In genomic region chr2:16584824-16585546, GRCh38 we compare ENCODE assay signal across 1 cellular context.
TF ChIP-seq lines count a peak whose summit lies in the region.

No MANE protein-coding gene starts in this region.

TF ChIP-seq in HepG2, 621 proteins besides CTCF, POLR2A, EP300 and RAD21 (continued from another document):
- TF ChIP-seq ZNF800 (CRISPR knock-in tag; IDR thresholded peaks at IDR 0.05) (no peak), ETV6 (CRISPR knock-in tag; conservative IDR thresholded peaks at IDR 0.05) (no peak), KDM4B (CRISPR knock-in tag; IDR thresholded peaks at IDR 0.05) (no peak), MYPOP (CRISPR knock-in tag; IDR thresholded peaks at IDR 0.05) (no peak), ZC3H13 (CRISPR knock-in tag; IDR thresholded peaks at IDR 0.05) (no peak), HOXA5 (CRISPR knock-in tag; IDR thresholded peaks at IDR 0.05) (no peak), ERF (CRISPR knock-in tag; IDR thresholded peaks at IDR 0.05) (no peak), ZMAT5 (CRISPR knock-in tag; IDR thresholded peaks at IDR 0.05; ENCODE audit: borderline replicate concordance, low read depth) (no peak), TFE3 (CRISPR knock-in tag; IDR thresholded peaks at IDR 0.05) (no peak)
